Comparison of ENCODE assay signal across 15 cellular contexts in genomic region chr5:74686962-74687751, GRCh38. TPM values are rescaled to one million over a fixed set of nuclear protein-coding genes. Genes with fewer than 3 reads are reported as not detected.
DNase-seq lines count a peak whose midpoint lies in the region; ATAC-seq and TF ChIP-seq lines count a peak whose summit lies in the region.
"Had no signal": no experiment of that assay in that cellular context is flagged by ENCODE, and none has a peak within 500 bp of the region (broad histone marks: within the 10 kb centered on the region; RNA-seq: fewer than 3 reads in every experiment).

No MANE protein-coding gene starts in this region.

- H3K4me2 ChIP-seq in hepatocyte: peak overlapping the region; percentile 87

- TF ChIP-seq CTCF in hepatocyte (IDR thresholded peaks at IDR 0.05; ENCODE audit: poor library complexity) (no peak), WERI-Rb-1 (IDR thresholded peaks at IDR 0.05; ENCODE audit: low read depth, low read length) (no peak)

- H3K79me2 ChIP-seq in hepatocyte: peaks cover 20% of the 10 kb centered on the region

- no peaks in the 10 kb centered on the region for H3K27me3 Mint-ChIP-seq in stimulated activated naive CD8-positive, alpha-beta T cell treated with anti-CD3 and anti-CD28 coated beads, Interleukin-15, Interleukin-2, amounts not matched to agents 100 ng/mL and 50 ng/mL, for 24 hours
- no peaks in the 10 kb centered on the region for H3K27me3 Mint-ChIP-seq in activated T-helper 17 cell treated with anti-CD3 and anti-CD28 coated beads, Interleukin-2, amount 50 U/mL, for 72 hours

- H3K36me3 ChIP-seq in hepatocyte (replicated peaks; ENCODE audit: insufficient read depth, low read depth): no peaks in the 10 kb centered on the region
- H3K36me3 ChIP-seq in WERI-Rb-1: peaks cover 7% of the 10 kb centered on the region
- H3K36me3 ChIP-seq: uterus had no signal

- H3K36me3 Mint-ChIP-seq in stimulated activated naive CD8-positive, alpha-beta T cell treated with anti-CD3 and anti-CD28 coated beads, Interleukin-15, Interleukin-2, amounts not matched to agents 100 ng/mL and 50 ng/mL, for 24 hours (ENCODE audit: low read depth): peaks cover 26% of the 10 kb centered on the region
- H3K36me3 Mint-ChIP-seq in activated T-helper 17 cell treated with anti-CD3 and anti-CD28 coated beads, Interleukin-2, amount 50 U/mL, for 72 hours (ENCODE audit: low read depth): peaks cover 33% of the 10 kb centered on the region

- no peak overlapping the region for H3K4me3 ChIP-seq in hepatocyte
- H3K4me3 ChIP-seq in WERI-Rb-1 (ENCODE audit: low read depth, low read length): no peak overlapping the region

- peaks cover 9% of the 10 kb centered on the region for H3K4me1 ChIP-seq in hepatocyte (ENCODE audit: insufficient read depth)
- H3K4me1 ChIP-seq: uterus had no signal

- peaks cover 15% of the 10 kb centered on the region for H3K4me1 Mint-ChIP-seq in stimulated activated naive CD8-positive, alpha-beta T cell treated with anti-CD3 and anti-CD28 coated beads, Interleukin-15, Interleukin-2, amounts not matched to agents 100 ng/mL and 50 ng/mL, for 24 hours (ENCODE audit: low read depth)
- H3K4me1 Mint-ChIP-seq in activated T-helper 17 cell treated with anti-CD3 and anti-CD28 coated beads, Interleukin-2, amount 50 U/mL, for 72 hours: peaks cover 5% of the 10 kb centered on the region

- H4K20me1 ChIP-seq in hepatocyte (ENCODE audit: insufficient read depth, poor library complexity, severe bottlenecking): no peaks in the 10 kb centered on the region

- no peak overlapping the region for H3K27ac Mint-ChIP-seq in stimulated activated naive CD8-positive, alpha-beta T cell treated with anti-CD3 and anti-CD28 coated beads, Interleukin-15, Interleukin-2, amounts not matched to agents 100 ng/mL and 50 ng/mL, for 24 hours
- no peak overlapping the region for H3K27ac Mint-ChIP-seq in activated T-helper 17 cell treated with anti-CD3 and anti-CD28 coated beads, Interleukin-2, amount 50 U/mL, for 72 hours

- WGBS in hepatocyte (ENCODE audit: low lambda C conversion rate, missing lambda C conversion rate): 77% methylated on average over 5 of the region's 5 CpGs

- peak overlapping the region; percentile 89 for H3K4me3 Mint-ChIP-seq in stimulated activated naive CD8-positive, alpha-beta T cell treated with anti-CD3 and anti-CD28 coated beads, Interleukin-15, Interleukin-2, amounts not matched to agents 100 ng/mL and 50 ng/mL, for 24 hours
- H3K4me3 Mint-ChIP-seq in activated T-helper 17 cell treated with anti-CD3 and anti-CD28 coated beads, Interleukin-2, amount 50 U/mL, for 72 hours: peak overlapping the region; percentile 84

- H3K27me3 ChIP-seq in hepatocyte: no peaks in the 10 kb centered on the region
- no peaks in the 10 kb centered on the region for H3K27me3 ChIP-seq in WERI-Rb-1 (ENCODE audit: insufficient read depth, low read depth, severe bottlenecking)
- H3K27me3 ChIP-seq: uterus had no signal

- no peaks in the 10 kb centered on the region for H3K9me3 Mint-ChIP-seq in stimulated activated naive CD8-positive, alpha-beta T cell treated with anti-CD3 and anti-CD28 coated beads, Interleukin-15, Interleukin-2, amounts not matched to agents 100 ng/mL and 50 ng/mL, for 24 hours
- no peaks in the 10 kb centered on the region for H3K9me3 Mint-ChIP-seq in activated T-helper 17 cell treated with anti-CD3 and anti-CD28 coated beads, Interleukin-2, amount 50 U/mL, for 72 hours

- H3K27ac ChIP-seq in hepatocyte: peak overlapping the region; percentile 21
- no peak overlapping the region for H3K27ac ChIP-seq in WERI-Rb-1
- H3K27ac ChIP-seq: C4-2B had no signal

- no peak for ATAC-seq in stimulated activated naive CD8-positive, alpha-beta T cell treated with anti-CD3 and anti-CD28 coated beads, Interleukin-15, Interleukin-2, amounts not matched to agents 100 U/mL and 50 U/mL, for 24 hours
- ATAC-seq in activated T-helper 17 cell treated with anti-CD3 and anti-CD28 coated beads, Interleukin-2, amount 50 U/mL, for 72 hours (replicated peaks): no peak
- ATAC-seq: left cardiac atrium had no signal

- no peaks in the 10 kb centered on the region for H3K9me2 ChIP-seq in hepatocyte (replicated peaks; ENCODE audit: insufficient read depth)

- no peak overlapping the region for H2AFZ ChIP-seq in hepatocyte

- no peak for DNase-seq in stimulated activated naive CD8-positive, alpha-beta T cell treated with anti-CD3 and anti-CD28 coated beads, Interleukin-15, Interleukin-2, amounts not matched to agents 100 U/mL and 50 U/mL, for 24 hours
- no peak for DNase-seq in hepatocyte (ENCODE audit: low spot score)
- no peak for DNase-seq in SHP77 treated with DMSO at 0.1 percent for 48 hours (lab: John Stamatoyannopoulos, UW)
- DNase-seq in NCI-H1694 (lab: John Stamatoyannopoulos, UW): no peak
- DNase-seq in stimulated activated CD4-positive, alpha-beta T cell treated with anti-CD3 and anti-CD28 coated beads, Interleukin-1b, Interleukin-23, amount 100 ng/mL, for 48 hours: no peak
- no peak for DNase-seq in WERI-Rb-1
- DNase-seq: activated CD4-positive, alpha-beta T cell treated with anti-CD3 and anti-CD28 coated beads for 4 hours; anterior cingulate cortex; KBM-7; left cardiac atrium; NCI-H2171 treated with DMSO at 0.1 percent for 48 hours; uterus had no signal

- H3K9me3 ChIP-seq in hepatocyte (ENCODE audit: low read depth) (no peaks in the 10 kb centered on the region), WERI-Rb-1 (ENCODE audit: severe bottlenecking) (no peaks in the 10 kb centered on the region)
- H3K9me3 ChIP-seq: uterus had no signal

RNA-seq across cellular contexts. Expression of gene HEXB, which starts 2.1 kb away (rescaled TPM):
- total RNA-seq in activated T-helper 17 cell treated with anti-CD3 and anti-CD28 coated beads, Interleukin-2, amount 50 U/mL, for 72 hours: 10 to 100 TPM; 42.4 to 79.0 TPM
- 216 and 224 TPM in 2 replicates for total RNA-seq in hepatocyte
- polyA plus RNA-seq in hepatocyte: 191 and 226 TPM in 2 replicates

RNA-seq across cellular contexts. Expression of gene ENC1, which starts 46.6 kb away (rescaled TPM):
- total RNA-seq in activated T-helper 17 cell treated with anti-CD3 and anti-CD28 coated beads, Interleukin-2, amount 50 U/mL, for 72 hours: under 1 TPM; 0.42 to 0.89 TPM
- 150 and 151 TPM in 2 replicates for total RNA-seq in hepatocyte
- polyA plus RNA-seq in hepatocyte: 35.9 and 58.8 TPM in 2 replicates

Comparison
In these comparisons a context has a peak if more than half of its experiments do, and no peak if none do; other contexts are left out.
1. RNA of gene ENC1, which starts 46.6 kb away (total RNA-seq): 150 to 151 TPM in hepatocyte; 0.42 to 0.89 TPM in activated T-helper 17 cell treated with anti-CD3 and anti-CD28 coated beads, Interleukin-2, amount 50 U/mL, for 72 hours; every median in the first group is over 10 times any median in the second.